ENCODE assay signal across 8 cellular contexts in genomic region chr6:130020106-130020851, GRCh38. TPM values are rescaled to one million over a fixed set of nuclear protein-coding genes. Genes with fewer than 3 reads are reported as not detected.
DNase-seq lines count a peak whose midpoint lies in the region; ATAC-seq and TF ChIP-seq lines count a peak whose summit lies in the region.

No MANE protein-coding gene starts in this region.

- H2BK15ac ChIP-seq in mesenchymal stem cell (ENCODE audit: low read depth, poor library complexity, severe bottlenecking), result peak overlapping the region; percentile 46

- POLR2A ChIA-PET in CD8-positive, alpha-beta T cell (lab: Charles Lee), result interaction anchor here (1.4 to 1.8 kb wide), 3 partner anchors 10 to 311 kb away, joined by 4 to 11 read pairs (median 9); partner anchors contain the start of gene ARHGAP18

- ATAC-seq in CD8-positive, alpha-beta T cell, result peak; percentile 38
- peak; percentile 5 for ATAC-seq in HG03280 (IDR thresholded peaks at IDR 0.05; ENCODE audit: unreplicated experiment)

- H2BK12ac ChIP-seq in mesenchymal stem cell (ENCODE audit: low read length in 2 of 2), result no peak overlapping the region

- peak overlapping the region; percentile 96 for H3K27ac Mint-ChIP-seq in CD8-positive, alpha-beta T cell

- H3K4me1 ChIP-seq in CD8-positive, alpha-beta T cell (ENCODE audit: insufficient read depth, low read length), result peaks cover 11% of the 10 kb centered on the region
- no peaks in the 10 kb centered on the region for H3K4me1 ChIP-seq in mesenchymal stem cell (ENCODE audit: control insufficient read depth, insufficient read depth, low read depth, low read length)

- under 1% methylated on average over 64 of the region's 79 CpGs for WGBS in mesenchymal stem cell

- peak; percentile 14 to 73 (median 46) for DNase-seq in CD8-positive, alpha-beta T cell
- peak; percentile 37 to 42 for DNase-seq in activated CD4-positive, alpha-beta T cell treated with anti-CD3 and anti-CD28 coated beads, Interleukin-2, amount 50 U/mL, for 48 hours
- peak; percentile 42 for DNase-seq in effector CD4-positive, alpha-beta T cell
- DNase-seq in mesenchymal stem cell (peak; percentile 39), NCI-H187 treated with DMSO at 0.1 percent for 48 hours (lab: John Stamatoyannopoulos, UW) (no peak), cerebellar nuclear complex (lab: John Stamatoyannopoulos, UW) (no peak)
- peak; percentile 27 to 74 (median 52) for DNase-seq in stimulated activated naive CD4-positive, alpha-beta T cell (lab: John Stamatoyannopoulos, UW)

- no peaks in the 10 kb centered on the region for H3K36me3 ChIP-seq in CD8-positive, alpha-beta T cell (ENCODE audit: insufficient read depth, low read length)
- no peaks in the 10 kb centered on the region for H3K36me3 ChIP-seq in mesenchymal stem cell (ENCODE audit: control insufficient read depth in 1 of 2, insufficient read depth in 2 of 2, low read depth in 1 of 2, low read length in 2 of 2)

- peak overlapping the region; percentile 0 for H2AFZ ChIP-seq in mesenchymal stem cell (ENCODE audit: low read depth, low read length)

- H4K8ac ChIP-seq in mesenchymal stem cell (ENCODE audit: low read length), result peak overlapping the region; percentile 67

- H2BK120ac ChIP-seq in mesenchymal stem cell (ENCODE audit: low read depth, low read length), result peak overlapping the region; percentile 90

- peak overlapping the region; percentile 60 for H3K27ac ChIP-seq in CD8-positive, alpha-beta T cell (ENCODE audit: low read depth, low read length)
- H3K27ac ChIP-seq in mesenchymal stem cell (ENCODE audit: low read length, poor library complexity, severe bottlenecking), result peak overlapping the region; percentile 92

- peak overlapping the region; percentile 86 for H3K9ac ChIP-seq in mesenchymal stem cell (ENCODE audit: low read length)

- intact Hi-C loops in CD8-positive, alpha-beta T cell (cut with DNase I, micrococcal nuclease), result loop anchor here (2.0 to 5.0 kb wide), 7 partner anchors 83 to 521 kb away; no protein-coding TSS in a partner anchor

- peak overlapping the region; percentile 70 for H4K91ac ChIP-seq in mesenchymal stem cell (ENCODE audit: low read length)

- peak overlapping the region; percentile 75 to 94 for H3K18ac ChIP-seq in mesenchymal stem cell (ENCODE audit: low read depth in 1 of 2, low read length in 2 of 2)

- H3K9me3 ChIP-seq in CD8-positive, alpha-beta T cell (ENCODE audit: low read length), result no peaks in the 10 kb centered on the region
- H3K9me3 ChIP-seq in mesenchymal stem cell (ENCODE audit: control insufficient read depth, low read length), result no peaks in the 10 kb centered on the region

- peaks cover 32% of the 10 kb centered on the region for H3K36me3 Mint-ChIP-seq in CD8-positive, alpha-beta T cell

- no peak overlapping the region for H3K23ac ChIP-seq in mesenchymal stem cell (ENCODE audit: low read length in 2 of 2)

- H3K27me3 Mint-ChIP-seq in CD8-positive, alpha-beta T cell (ENCODE audit: low read depth), result no peaks in the 10 kb centered on the region

- H3K27me3 ChIP-seq in CD8-positive, alpha-beta T cell (ENCODE audit: insufficient read depth, low read length), result no peaks in the 10 kb centered on the region
- H3K27me3 ChIP-seq in mesenchymal stem cell (ENCODE audit: control insufficient read depth in 1 of 2, insufficient read depth in 1 of 2, low read length in 2 of 2), result no peaks in the 10 kb centered on the region

- H3K4me2 ChIP-seq in mesenchymal stem cell (ENCODE audit: low read length, poor library complexity, severe bottlenecking), result peak overlapping the region; percentile 84

- peaks cover 3% of the 10 kb centered on the region for H3K79me1 ChIP-seq in mesenchymal stem cell (replicated peaks; ENCODE audit: low read length, poor library complexity, severe bottlenecking)

- H3K14ac ChIP-seq in mesenchymal stem cell (ENCODE audit: low read length in 2 of 2), result peak overlapping the region in 1 of 2 experiments; percentile 51

- peak overlapping the region; percentile 98 for H3K4me3 Mint-ChIP-seq in CD8-positive, alpha-beta T cell

- CTCF ChIA-PET in CD8-positive, alpha-beta T cell (lab: Charles Lee), result interaction anchor here (1.3 to 2.5 kb wide), 4 partner anchors 24 to 422 kb away, joined by 4 to 28 read pairs (median 6); no protein-coding TSS in a partner anchor

- peak overlapping the region; percentile 82 for H2BK5ac ChIP-seq in mesenchymal stem cell (ENCODE audit: low read depth, low read length, poor library complexity, severe bottlenecking)

- no peak for TF ChIP-seq CTCF in CD8-positive, alpha-beta T cell (IDR thresholded peaks at IDR 0.05)

- H3K9me3 Mint-ChIP-seq in CD8-positive, alpha-beta T cell, result no peaks in the 10 kb centered on the region

- peak overlapping the region; percentile 61 for H3K4me3 ChIP-seq in CD8-positive, alpha-beta T cell (ENCODE audit: low read depth, low read length)
- peak overlapping the region; percentile 82 to 95 for H3K4me3 ChIP-seq in mesenchymal stem cell (ENCODE audit: insufficient read depth in 1 of 2, low read depth in 1 of 2, low read length in 2 of 2)

- H2AK5ac ChIP-seq in mesenchymal stem cell (ENCODE audit: low read length, severe bottlenecking), result no peak overlapping the region

- H3K4ac ChIP-seq in mesenchymal stem cell (ENCODE audit: low read depth in 1 of 2, low read length in 2 of 2), result peak overlapping the region in 1 of 2 experiments; percentile 82

- H3K4me1 Mint-ChIP-seq in CD8-positive, alpha-beta T cell (ENCODE audit: low read depth), result peaks cover 36% of the 10 kb centered on the region

RNA-seq across cellular contexts. Expression of gene L3MBTL3, which starts 1.9 kb away (rescaled TPM):
- 10 to 100 TPM; 41.2 to 50.5 TPM for total RNA-seq in CD8-positive, alpha-beta T cell
- polyA plus RNA-seq in mesenchymal stem cell (2013, experiment 1 of 2), result 11.6 TPM
- 11.2 TPM for polyA plus RNA-seq in mesenchymal stem cell (2013, experiment 2 of 2)

Comparison
In these comparisons a context has a peak if more than half of its experiments do, and no peak if none do; other contexts are left out.
1. DNase-seq: peak in CD8-positive, alpha-beta T cell (7 of 7), activated CD4-positive, alpha-beta T cell treated with anti-CD3 and anti-CD28 coated beads, Interleukin-2, amount 50 U/mL, for 48 hours (2 of 2), effector CD4-positive, alpha-beta T cell (single experiment), mesenchymal stem cell (single experiment) and stimulated activated naive CD4-positive, alpha-beta T cell (6 of 6); none in NCI-H187 treated with DMSO at 0.1 percent for 48 hours (single experiment) and cerebellar nuclear complex (0 of 2).